ENCODE assay signal across 8 cellular contexts in the genomic region with DNA sequence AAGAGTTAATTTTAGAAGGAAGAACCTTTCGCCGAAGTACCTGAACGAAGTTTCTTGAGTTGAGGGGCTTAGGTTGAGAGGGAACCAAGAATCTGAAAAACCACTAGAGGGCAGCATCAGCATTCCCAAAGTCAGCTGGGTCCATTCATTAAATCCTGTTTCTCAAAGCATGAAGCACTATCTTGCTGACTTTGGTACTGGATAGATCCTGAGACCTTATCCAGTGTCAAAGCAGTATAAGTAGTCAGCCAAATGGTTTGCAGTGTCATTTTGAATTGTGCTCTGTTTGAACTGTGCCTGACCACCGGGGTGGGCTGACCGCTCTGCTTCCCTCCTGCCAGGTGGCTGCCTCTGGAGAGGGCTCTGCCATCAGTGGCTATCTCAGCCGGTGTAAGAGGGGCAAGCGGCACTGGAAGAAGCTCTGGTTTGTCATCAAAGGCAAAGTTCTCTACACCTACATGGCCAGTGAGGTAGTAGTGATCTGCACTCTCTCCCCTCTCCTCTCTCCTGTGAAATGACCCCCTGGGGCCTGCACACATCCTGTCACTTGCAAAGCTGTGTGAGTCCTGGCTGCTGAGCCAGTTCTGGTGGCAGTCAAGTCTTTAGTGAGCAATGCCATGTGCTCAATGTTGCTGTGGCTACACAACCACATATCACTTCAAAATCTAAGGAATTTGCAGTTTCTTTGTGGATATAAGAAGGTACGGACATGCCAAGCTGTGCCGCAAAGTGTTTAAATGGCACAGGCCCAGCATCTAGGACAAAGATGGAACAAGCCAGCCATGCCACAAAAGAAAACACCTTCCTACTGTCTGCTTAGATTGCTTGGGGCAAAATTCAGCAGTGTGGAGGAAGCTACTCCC. TPM values are rescaled to one million over a fixed set of nuclear protein-coding genes. Genes with fewer than 3 reads are reported as not detected.
DNase-seq lines count a peak whose midpoint lies in the region; ATAC-seq, FAIRE-seq and TF ChIP-seq lines count a peak whose summit lies in the region.

No MANE protein-coding gene starts in this region.

- FAIRE-seq in G401.6 (lab: Jason Lieb, UNC) (peak; percentile 95), TTC549 (lab: Jason Lieb, UNC) (peak; percentile 76)

- H3K27ac ChIP-seq in prostate gland, result no peak overlapping the region

- intact Hi-C loops in prostate gland (cut with DNase I), result loop anchor here (5.0 to 10.0 kb wide), 2 partner anchors 116 to 279 kb away; partner anchors contain the start of gene CAPN7

- H3K4me1 ChIP-seq in prostate gland (replicated peaks), result no peaks in the 10 kb centered on the region

- H3K4me3 ChIP-seq in AG04449 (ENCODE audit: low read depth, low read length) (no peak overlapping the region), prostate gland (no peak overlapping the region)

- no peaks in the 10 kb centered on the region for H3K9me3 ChIP-seq in prostate gland

- ATAC-seq in GM19452 (IDR thresholded peaks at IDR 0.05; ENCODE audit: unreplicated experiment) (no peak), GM21619 (IDR thresholded peaks at IDR 0.05; ENCODE audit: unreplicated experiment) (no peak)

- no peaks in the 10 kb centered on the region for H3K27me3 ChIP-seq in prostate gland (replicated peaks; ENCODE audit: insufficient read depth)

- H3K36me3 ChIP-seq in prostate gland, result no peaks in the 10 kb centered on the region

- TF ChIP-seq POLR2A in prostate gland (IDR thresholded peaks at IDR 0.05), result no peak

- CTCF ChIA-PET in AG04449 (lab: Yijun Ruan, JAX), result interaction anchor here (0.7 to 12.1 kb wide), 37 partner anchors 9 to 1271 kb away, joined by 3 to 272 read pairs (median 5); partner anchors contain the start of genes C3orf20, CAPN7, CCDC174 and MRPS25

- DNase-seq in AG04449 (ENCODE audit: low read depth, low spot score), result no peak
- DNase-seq in NCI-H128 (lab: John Stamatoyannopoulos, UW; ENCODE audit: unreplicated experiment), result peak; percentile 26
- peak; percentile 43 for DNase-seq in germinal center (ENCODE audit: low spot score)
- no peak for DNase-seq in prostate gland (ENCODE audit: low spot score)

- POLR2A ChIA-PET in AG04449 (lab: Yijun Ruan, JAX), result interaction anchor here (0.7 kb wide), 1 partner anchor 173 kb away, joined by 3 read pairs; the partner anchor contains the start of gene RBSN

- peak; percentile 62 for TF ChIP-seq CTCF in AG04449 (IDR thresholded peaks at IDR 0.05; ENCODE audit: insufficient read depth, low read length, missing control alignments)
- peak; percentile 43 to 71 (median 52) for TF ChIP-seq CTCF in prostate gland (IDR thresholded peaks at IDR 0.05)

- WGBS in prostate gland, result 50% methylated on average over 9 of the region's 9 CpGs

RNA-seq across cellular contexts. Expression of gene NR2C2, which starts 21.4 kb away (rescaled TPM):
- total RNA-seq in prostate gland, result 10 to 100 TPM; 36.8 to 78.5 TPM

Comparison
In these comparisons a context has a peak if more than half of its experiments do, and no peak if none do; other contexts are left out.
1. DNase-seq: peak in NCI-H128 (single experiment) and germinal center (single experiment); none in AG04449 (single experiment) and prostate gland (single experiment).